Comparison of ENCODE assay signal across 8 cellular contexts in genomic region chr10:74081192-74081803, GRCh38.
DNase-seq lines count a peak whose midpoint lies in the region; ATAC-seq, FAIRE-seq and TF ChIP-seq lines count a peak whose summit lies in the region.

No MANE protein-coding gene starts in this region.

- ATAC-seq in GM21786 (IDR thresholded peaks at IDR 0.05; ENCODE audit: unreplicated experiment): no peak

- H3K4me3 Mint-ChIP-seq in osteocyte (ENCODE audit: unreplicated experiment): no peak overlapping the region

- H3K27me3 Mint-ChIP-seq in osteocyte (ENCODE audit: unreplicated experiment): no peaks in the 10 kb centered on the region

- peaks cover 16% of the 10 kb centered on the region for H3K36me3 Mint-ChIP-seq in osteocyte (ENCODE audit: unreplicated experiment)

- TF ChIP-seq CTCF in fibroblast of villous mesenchyme (IDR thresholded peaks at IDR 0.05; ENCODE audit: insufficient read depth, low read depth, low read length) (peak; percentile 84), osteocyte (IDR thresholded peaks at IDR 0.05) (peak; percentile 85)

- peak; percentile 45 for FAIRE-seq in GM12891 (lab: Jason Lieb, UNC)

- no peak overlapping the region for H3K4me3 ChIP-seq in fibroblast of villous mesenchyme (ENCODE audit: low read depth, low read length)

- TF ChIP-seq POLR2A in GM12891 (IDR thresholded peaks at IDR 0.05; ENCODE audit: low read depth, low read length): no peak

- DNase-seq in AG08396 (ENCODE audit: low spot score) (peak; percentile 65), GM12891 (ENCODE audit: insufficient read length, low spot score) (no peak), NCI-H460 (ENCODE audit: extremely low read depth, low read depth) (peak; percentile 61), activated T-cell treated with anti-CD3 and anti-CD28 coated beads for 24 hours (ENCODE audit: low read depth) (peak; percentile 21), fibroblast of villous mesenchyme (ENCODE audit: low read depth) (peak; percentile 71), osteocyte (ENCODE audit: extremely low spot score, unreplicated experiment) (no peak)
- DNase-seq in activated CD4-positive, CD25-positive, alpha-beta regulatory T cell treated with anti-CD3 and anti-CD28 coated beads, Interleukin-2, amount 50 U/mL, for 72 hours: no peak

- peak overlapping the region; percentile 90 for H3K27ac Mint-ChIP-seq in osteocyte (ENCODE audit: unreplicated experiment)

- H3K9me3 Mint-ChIP-seq in osteocyte (ENCODE audit: unreplicated experiment): no peaks in the 10 kb centered on the region

- peaks cover 46% of the 10 kb centered on the region for H3K4me1 Mint-ChIP-seq in osteocyte (ENCODE audit: unreplicated experiment)

TF ChIP-seq in GM12891, 5 proteins besides CTCF, POLR2A, EP300 and RAD21:
- TF ChIP-seq TAF1 (IDR thresholded peaks at IDR 0.05; ENCODE audit: low read depth, low read length): no peak
- TF ChIP-seq PAX5 (IDR thresholded peaks at IDR 0.05; ENCODE audit: insufficient read depth, low read length, severe bottlenecking): no peak
- no peak for TF ChIP-seq SPI1 (IDR thresholded peaks at IDR 0.05; ENCODE audit: low read depth, low read length)
- TF ChIP-seq POU2F2 (IDR thresholded peaks at IDR 0.05; ENCODE audit: low read depth, low read length): no peak
- TF ChIP-seq POLR2AphosphoS5 (IDR thresholded peaks at IDR 0.05; ENCODE audit: low read depth, low read length): no peak

Comparison
In these comparisons a context has a peak if more than half of its experiments do, and no peak if none do; other contexts are left out.
1. DNase-seq: peak in AG08396 (single experiment), NCI-H460 (single experiment), activated T-cell treated with anti-CD3 and anti-CD28 coated beads for 24 hours (single experiment) and fibroblast of villous mesenchyme (single experiment); none in GM12891 (single experiment), osteocyte (single experiment) and activated CD4-positive, CD25-positive, alpha-beta regulatory T cell treated with anti-CD3 and anti-CD28 coated beads, Interleukin-2, amount 50 U/mL, for 72 hours (single experiment).